1 cellular context compared by ENCODE assay signal in the genomic region with DNA sequence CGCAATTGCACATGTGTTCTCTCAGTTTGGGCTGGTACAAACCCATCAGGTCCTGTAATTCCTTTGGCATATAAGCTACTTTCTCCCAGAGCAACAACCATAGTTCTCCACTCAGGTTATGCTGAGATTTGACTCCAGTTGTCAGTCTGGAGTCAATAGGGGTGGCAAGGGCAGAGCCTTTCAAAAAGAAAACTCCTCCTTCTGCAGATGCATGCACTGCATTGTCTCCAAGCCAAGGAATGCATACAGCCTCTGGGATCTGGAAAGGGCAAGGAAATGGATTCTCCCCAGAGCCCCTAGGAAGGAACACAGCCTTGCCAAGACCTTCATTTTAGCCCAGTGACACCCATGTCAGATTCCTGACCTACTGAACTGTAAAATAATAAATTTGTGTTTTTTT.
TF ChIP-seq lines count a peak whose summit lies in the region.

No MANE protein-coding gene starts in this region.

TF ChIP-seq in WTC11, 78 proteins besides CTCF, POLR2A, EP300 and RAD21 (continued from another document):
- TF ChIP-seq, protein P1, sequence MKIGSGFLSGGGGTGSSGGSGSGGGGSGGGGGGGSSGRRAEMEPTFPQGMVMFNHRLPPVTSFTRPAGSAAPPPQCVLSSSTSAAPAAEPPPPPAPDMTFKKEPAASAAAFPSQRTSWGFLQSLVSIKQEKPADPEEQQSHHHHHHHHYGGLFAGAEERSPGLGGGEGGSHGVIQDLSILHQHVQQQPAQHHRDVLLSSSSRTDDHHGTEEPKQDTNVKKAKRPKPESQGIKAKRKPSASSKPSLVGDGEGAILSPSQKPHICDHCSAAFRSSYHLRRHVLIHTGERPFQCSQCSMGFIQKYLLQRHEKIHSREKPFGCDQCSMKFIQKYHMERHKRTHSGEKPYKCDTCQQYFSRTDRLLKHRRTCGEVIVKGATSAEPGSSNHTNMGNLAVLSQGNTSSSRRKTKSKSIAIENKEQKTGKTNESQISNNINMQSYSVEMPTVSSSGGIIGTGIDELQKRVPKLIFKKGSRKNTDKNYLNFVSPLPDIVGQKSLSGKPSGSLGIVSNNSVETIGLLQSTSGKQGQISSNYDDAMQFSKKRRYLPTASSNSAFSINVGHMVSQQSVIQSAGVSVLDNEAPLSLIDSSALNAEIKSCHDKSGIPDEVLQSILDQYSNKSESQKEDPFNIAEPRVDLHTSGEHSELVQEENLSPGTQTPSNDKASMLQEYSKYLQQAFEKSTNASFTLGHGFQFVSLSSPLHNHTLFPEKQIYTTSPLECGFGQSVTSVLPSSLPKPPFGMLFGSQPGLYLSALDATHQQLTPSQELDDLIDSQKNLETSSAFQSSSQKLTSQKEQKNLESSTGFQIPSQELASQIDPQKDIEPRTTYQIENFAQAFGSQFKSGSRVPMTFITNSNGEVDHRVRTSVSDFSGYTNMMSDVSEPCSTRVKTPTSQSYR (CRISPR knock-in tag; IDR thresholded peaks at IDR 0.05), result no peak
- TF ChIP-seq ESRRA (CRISPR knock-in tag; IDR thresholded peaks at IDR 0.05; ENCODE audit: borderline replicate concordance) (no peak), FOXJ3 (CRISPR knock-in tag; IDR thresholded peaks at IDR 0.05; ENCODE audit: borderline replicate concordance) (no peak), HMGA2 (CRISPR knock-in tag; IDR thresholded peaks at IDR 0.05) (no peak), KAT7 (CRISPR knock-in tag; IDR thresholded peaks at IDR 0.05; ENCODE audit: borderline replicate concordance) (no peak), TCF7 (CRISPR knock-in tag; IDR thresholded peaks at IDR 0.05; ENCODE audit: low read depth) (no peak), TEAD4 (CRISPR knock-in tag; IDR thresholded peaks at IDR 0.05) (no peak)
- TF ChIP-seq, protein P2, sequence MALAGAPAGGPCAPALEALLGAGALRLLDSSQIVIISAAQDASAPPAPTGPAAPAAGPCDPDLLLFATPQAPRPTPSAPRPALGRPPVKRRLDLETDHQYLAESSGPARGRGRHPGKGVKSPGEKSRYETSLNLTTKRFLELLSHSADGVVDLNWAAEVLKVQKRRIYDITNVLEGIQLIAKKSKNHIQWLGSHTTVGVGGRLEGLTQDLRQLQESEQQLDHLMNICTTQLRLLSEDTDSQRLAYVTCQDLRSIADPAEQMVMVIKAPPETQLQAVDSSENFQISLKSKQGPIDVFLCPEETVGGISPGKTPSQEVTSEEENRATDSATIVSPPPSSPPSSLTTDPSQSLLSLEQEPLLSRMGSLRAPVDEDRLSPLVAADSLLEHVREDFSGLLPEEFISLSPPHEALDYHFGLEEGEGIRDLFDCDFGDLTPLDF (CRISPR knock-in tag; IDR thresholded peaks at IDR 0.05), result no peak
- TF ChIP-seq, protein P3, sequence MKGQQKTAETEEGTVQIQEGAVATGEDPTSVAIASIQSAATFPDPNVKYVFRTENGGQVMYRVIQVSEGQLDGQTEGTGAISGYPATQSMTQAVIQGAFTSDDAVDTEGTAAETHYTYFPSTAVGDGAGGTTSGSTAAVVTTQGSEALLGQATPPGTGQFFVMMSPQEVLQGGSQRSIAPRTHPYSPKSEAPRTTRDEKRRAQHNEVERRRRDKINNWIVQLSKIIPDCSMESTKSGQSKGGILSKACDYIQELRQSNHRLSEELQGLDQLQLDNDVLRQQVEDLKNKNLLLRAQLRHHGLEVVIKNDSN (CRISPR knock-in tag; IDR thresholded peaks at IDR 0.05), result no peak
